Comparison of ENCODE assay signal across 18 cellular contexts in genomic region chr6:39452746-39453145, GRCh38.
"Had no signal": no experiment of that assay in that cellular context is flagged by ENCODE, and none has a peak within 500 bp of the region (broad histone marks: within the 10 kb centered on the region; RNA-seq: fewer than 3 reads in every experiment).

No MANE protein-coding gene starts in this region.

- H3K36me3 ChIP-seq: left ventricle myocardium inferior, neural progenitor cell, prostate gland, thoracic aorta, upper lobe of left lung had no signal

- H3K9ac ChIP-seq: neural progenitor cell had no signal

- H3K4me1 ChIP-seq: left ventricle myocardium inferior, neural progenitor cell, prostate gland, upper lobe of left lung had no signal

- ATAC-seq: mucosa of descending colon, right cardiac atrium had no signal

- H3K9me3 ChIP-seq: mucosa of descending colon, prostate gland, thoracic aorta, upper lobe of left lung had no signal

- DNase-seq: activated CD4-positive, alpha-beta T cell treated with anti-CD3 and anti-CD28 coated beads, Interleukin-2, amount 50 U/mL, for 4 hours; activated CD4-positive, CD25-positive, alpha-beta regulatory T cell treated with anti-CD3 and anti-CD28 coated beads, Interleukin-2, amount 50 U/mL, for 72 hours; activated effector memory CD4-positive, alpha-beta T cell treated with anti-CD3 and anti-CD28 coated beads, Interleukin-2, amount 50 U/mL, for 16 hours; activated naive CD4-positive, alpha-beta T cell treated with anti-CD3 and anti-CD28 coated beads, Interleukin-2, amount 50 U/mL, for 16 hours; aorta; effector memory CD4-positive, alpha-beta T cell; kidney; left ventricle myocardium inferior; mucosa of descending colon; naive B cell; right cardiac atrium; small intestine; stimulated activated CD4-positive, alpha-beta T cell treated with anti-CD3 and anti-CD28 coated beads, Interleukin-4, amount 100 ng/mL, for 1 hour; upper lobe of left lung had no signal

- H3K27me3 ChIP-seq: neural progenitor cell, upper lobe of left lung had no signal

- H3K27ac ChIP-seq: left ventricle myocardium inferior, neural progenitor cell, prostate gland, thoracic aorta, upper lobe of left lung, VCaP had no signal

- H3K4me3 ChIP-seq: left ventricle myocardium inferior, mucosa of descending colon, neural progenitor cell, prostate gland, thoracic aorta, upper lobe of left lung had no signal

- H2AFZ ChIP-seq: neural progenitor cell had no signal

- H3K4me2 ChIP-seq: neural progenitor cell had no signal
